In genomic region chr18:46215902-46216723, GRCh38 we compare ENCODE assay signal across 22 cellular contexts.
DNase-seq lines count a peak whose midpoint lies in the region; ATAC-seq lines count a peak whose summit lies in the region.
"Had no signal": no experiment of that assay in that cellular context is flagged by ENCODE, and none has a peak within 500 bp of the region (broad histone marks: within the 10 kb centered on the region; RNA-seq: fewer than 3 reads in every experiment).

No MANE protein-coding gene starts in this region.

- peak overlapping the region; percentile 34 for H3K27ac Mint-ChIP-seq in activated naive CD4-positive, alpha-beta T cell treated with anti-CD3 and anti-CD28 coated beads, Interleukin-2, amount 10 ng/mL, durations not matched to agents 7 days and 5 days
- peak overlapping the region; percentile 27 for H3K27ac Mint-ChIP-seq in T-helper 17 cell
- H3K27ac Mint-ChIP-seq: activated T-helper 1 cell treated with anti-CD3 and anti-CD28 coated beads, Interleukin-12 subunit alpha, Interleukin-12 subunit beta, Interleukin-2, Interleukin-4 antibody, amounts not matched to agents 30 ng/mL and 10 ng/mL and 1 ng/mL, durations not matched to agents 14 hours and 24 hours and 36 hours; T-helper 1 cell treated with Interleukin-12 subunit alpha and Interleukin-12 subunit beta and Interleukin-4 antibody, amounts not matched to agents 30 μg/mL and 1 μg/mL, for 36 hours had no signal

- no peak for DNase-seq in activated naive CD4-positive, alpha-beta T cell treated with anti-CD3 and anti-CD28 coated beads, Interleukin-2, amount 10 ng/mL, durations not matched to agents 7 days and 5 days
- no peak for DNase-seq in activated naive CD4-positive, alpha-beta T cell treated with anti-CD3 and anti-CD28 coated beads, Interleukin-2, amount 50 U/mL, for 16 hours
- no peak for DNase-seq in T-helper 17 cell
- peak; percentile 6 to 33 for DNase-seq in lung microvascular endothelial cell (ENCODE audit: low read depth in 2 of 2)
- DNase-seq in DMS 273 treated with DMSO at 0.1 percent for 48 hours (lab: John Stamatoyannopoulos, UW) = no peak
- DNase-seq: hippocampal formation; mesenchymal stem cell; NCI-H2081; NCI-H345; OCI-M1; SIG-M5; stimulated activated CD4-positive, alpha-beta T cell treated with anti-CD3 and anti-CD28 coated beads, Interleukin-12 subunit alpha, Interleukin-12 subunit beta, amount 100 ng/mL, for 4 hours; stimulated activated CD4-positive, alpha-beta T cell treated with anti-CD3 and anti-CD28 coated beads, Interleukin-4, amount 100 ng/mL, for 4 hours; stimulated activated naive CD8-positive, alpha-beta T cell treated with anti-CD3 and anti-CD28 coated beads, Interleukin-15, Interleukin-2, amounts not matched to agents 100 U/mL and 50 U/mL, for 24 hours; tibial artery had no signal

- H3K4me1 Mint-ChIP-seq in activated naive CD4-positive, alpha-beta T cell treated with anti-CD3 and anti-CD28 coated beads, Interleukin-2, amount 10 ng/mL, durations not matched to agents 7 days and 5 days = peaks cover 68% of the 10 kb centered on the region
- H3K4me1 Mint-ChIP-seq in T-helper 17 cell = peaks cover 38% of the 10 kb centered on the region

- CTCF ChIA-PET in activated naive CD4-positive, alpha-beta T cell treated with anti-CD3 and anti-CD28 coated beads, Interleukin-2, amount 10 ng/mL, durations not matched to agents 7 days and 5 days (lab: Charles Lee) = interaction anchor here (0.8 to 1.6 kb wide), 4 partner anchors 10 to 442 kb away, joined by 3 to 10 read pairs (median 5); a partner anchor contains a TSS

- no peak overlapping the region for H3K4me3 Mint-ChIP-seq in activated naive CD4-positive, alpha-beta T cell treated with anti-CD3 and anti-CD28 coated beads, Interleukin-2, amount 10 ng/mL, durations not matched to agents 7 days and 5 days
- H3K4me3 Mint-ChIP-seq in T-helper 17 cell = no peak overlapping the region
- H3K4me3 Mint-ChIP-seq: activated T-helper 1 cell treated with anti-CD3 and anti-CD28 coated beads, Interleukin-12 subunit alpha, Interleukin-12 subunit beta, Interleukin-2, Interleukin-4 antibody, amounts not matched to agents 30 ng/mL and 10 ng/mL and 1 ng/mL, durations not matched to agents 14 hours and 24 hours and 36 hours; CD14-positive monocyte; T-helper 1 cell treated with Interleukin-12 subunit alpha and Interleukin-12 subunit beta and Interleukin-4 antibody, amounts not matched to agents 30 μg/mL and 1 μg/mL, for 36 hours had no signal

- peaks cover 41% of the 10 kb centered on the region for H3K36me3 Mint-ChIP-seq in activated naive CD4-positive, alpha-beta T cell treated with anti-CD3 and anti-CD28 coated beads, Interleukin-2, amount 10 ng/mL, durations not matched to agents 7 days and 5 days
- peaks cover 2% of the 10 kb centered on the region for H3K36me3 Mint-ChIP-seq in T-helper 17 cell (ENCODE audit: low read depth)
- H3K36me3 Mint-ChIP-seq: IgD-negative memory B cell had no signal

- no peak for ATAC-seq in T-helper 17 cell
- peak; percentile 22 for ATAC-seq in esophagus mucosa
- ATAC-seq in GM18517 (IDR thresholded peaks at IDR 0.05; ENCODE audit: unreplicated experiment) = no peak
- ATAC-seq in HG03354 (IDR thresholded peaks at IDR 0.05; ENCODE audit: poor library complexity, severe bottlenecking, unreplicated experiment) = no peak
- ATAC-seq: stimulated activated naive CD8-positive, alpha-beta T cell treated with anti-CD3 and anti-CD28 coated beads, Interleukin-15, Interleukin-2, amounts not matched to agents 100 U/mL and 50 U/mL, for 24 hours had no signal

- no peaks in the 10 kb centered on the region for H3K27me3 Mint-ChIP-seq in activated naive CD4-positive, alpha-beta T cell treated with anti-CD3 and anti-CD28 coated beads, Interleukin-2, amount 10 ng/mL, durations not matched to agents 7 days and 5 days
- no peaks in the 10 kb centered on the region for H3K27me3 Mint-ChIP-seq in T-helper 17 cell
- H3K27me3 Mint-ChIP-seq: IgD-negative memory B cell had no signal

- no peaks in the 10 kb centered on the region for H3K9me3 Mint-ChIP-seq in activated naive CD4-positive, alpha-beta T cell treated with anti-CD3 and anti-CD28 coated beads, Interleukin-2, amount 10 ng/mL, durations not matched to agents 7 days and 5 days
- H3K9me3 Mint-ChIP-seq: activated T-helper 1 cell treated with anti-CD3 and anti-CD28 coated beads, Interleukin-12 subunit alpha, Interleukin-12 subunit beta, Interleukin-2, Interleukin-4 antibody, amounts not matched to agents 30 ng/mL and 10 ng/mL and 1 ng/mL, durations not matched to agents 14 hours and 24 hours and 36 hours; CD14-positive monocyte; IgD-negative memory B cell; T-helper 1 cell treated with Interleukin-12 subunit alpha and Interleukin-12 subunit beta and Interleukin-4 antibody, amounts not matched to agents 30 μg/mL and 1 μg/mL, for 36 hours had no signal

- no peaks in the 10 kb centered on the region for H3K9me3 ChIP-seq in T-helper 17 cell (ENCODE audit: control insufficient read depth, low read length, poor library complexity, severe bottlenecking)
- H3K9me3 ChIP-seq: tibial artery had no signal

Comparison
In these comparisons a context has a peak if more than half of its experiments do, and no peak if none do; other contexts are left out.
1. DNase-seq: peak in lung microvascular endothelial cell (2 of 2); none in activated naive CD4-positive, alpha-beta T cell treated with anti-CD3 and anti-CD28 coated beads, Interleukin-2, amount 10 ng/mL, durations not matched to agents 7 days and 5 days (single experiment), activated naive CD4-positive, alpha-beta T cell treated with anti-CD3 and anti-CD28 coated beads, Interleukin-2, amount 50 U/mL, for 16 hours (single experiment), T-helper 17 cell (0 of 3) and DMS 273 treated with DMSO at 0.1 percent for 48 hours (single experiment).